ENCODE assay signal across 26 cellular contexts in genomic region chr2:148110184-148110583, GRCh38.
DNase-seq lines count a peak whose midpoint lies in the region; ATAC-seq, FAIRE-seq and TF ChIP-seq lines count a peak whose summit lies in the region.
"Had no signal": no experiment of that assay in that cellular context is flagged by ENCODE, and none has a peak within 500 bp of the region (broad histone marks: within the 10 kb centered on the region; RNA-seq: fewer than 3 reads in every experiment).

No MANE protein-coding gene starts in this region.

- peaks cover 4% of the 10 kb centered on the region for H3K9me3 Mint-ChIP-seq in stimulated activated memory B cell treated with anti-CD40 and anti-IgM and Interleukin-4, amounts not matched to agents 10 μg/mL and 1 μg/mL and 100 μg/mL, for 72 hours
- no peaks in the 10 kb centered on the region for H3K9me3 Mint-ChIP-seq in activated CD8-positive, alpha-beta T cell treated with anti-CD3 and anti-CD28 coated beads for 36 hours
- H3K9me3 Mint-ChIP-seq: activated CD4-positive, alpha-beta T cell treated with anti-CD3 and anti-CD28 coated beads, Interleukin-2, amount 10 ng/mL, durations not matched to agents 24 days and 14 days; activated T-cell treated with anti-CD3 and anti-CD28 coated beads, Interleukin-2, amount 50 U/mL, for 72 hours; H9; nephron progenitor cell had no signal

- FAIRE-seq in GM18507 (lab: Jason Lieb, UNC), result peak; percentile 50
- FAIRE-seq: HepG2 had no signal

- intact Hi-C loops in activated CD8-positive, alpha-beta T cell treated with anti-CD3 and anti-CD28 coated beads for 36 hours (cut with micrococcal nuclease), result no loop called here
- intact Hi-C loops in lower leg skin (cut with DNase I; ENCODE audit: low total_unique reads), result no loop called here

- peak; percentile 82 for ATAC-seq in GM21576 (IDR thresholded peaks at IDR 0.05; ENCODE audit: unreplicated experiment)
- peak; percentile 58 for ATAC-seq in HG03066 (IDR thresholded peaks at IDR 0.05; ENCODE audit: low read depth, unreplicated experiment)
- no peak for ATAC-seq in stimulated activated memory B cell treated with anti-CD40 and anti-IgM and Interleukin-4, amounts not matched to agents 10 μg/mL and 1 μg/mL and 100 μg/mL, for 72 hours
- no peak for ATAC-seq in activated CD8-positive, alpha-beta T cell treated with anti-CD3 and anti-CD28 coated beads for 36 hours
- ATAC-seq: activated CD8-positive, alpha-beta memory T cell treated with anti-CD3 and anti-CD28 coated beads, Interleukin-2, amount 10 ng/mL, durations not matched to agents 7 days and 5 days; activated T-cell treated with anti-CD3 and anti-CD28 coated beads, Interleukin-2, amount 50 U/mL, for 72 hours; HepG2; stimulated activated naive CD8-positive, alpha-beta T cell treated with anti-CD3 and anti-CD28 coated beads, Interleukin-15, Interleukin-2, amounts not matched to agents 100 U/mL and 50 U/mL, for 24 hours had no signal

- no peak for TF ChIP-seq CTCF in activated CD8-positive, alpha-beta T cell treated with anti-CD3 and anti-CD28 coated beads for 36 hours (IDR thresholded peaks at IDR 0.05)
- TF ChIP-seq CTCF in lower leg skin (IDR thresholded peaks at IDR 0.05), result no peak

- H3K4me1 Mint-ChIP-seq in stimulated activated memory B cell treated with anti-CD40 and anti-IgM and Interleukin-4, amounts not matched to agents 10 μg/mL and 1 μg/mL and 100 μg/mL, for 72 hours, result peaks cover 16% of the 10 kb centered on the region
- H3K4me1 Mint-ChIP-seq in activated CD8-positive, alpha-beta T cell treated with anti-CD3 and anti-CD28 coated beads for 36 hours (ENCODE audit: low read depth), result peaks cover 11% of the 10 kb centered on the region
- H3K4me1 Mint-ChIP-seq: H9 had no signal

- H3K36me3 Mint-ChIP-seq in stimulated activated memory B cell treated with anti-CD40 and anti-IgM and Interleukin-4, amounts not matched to agents 10 μg/mL and 1 μg/mL and 100 μg/mL, for 72 hours, result peaks cover 28% of the 10 kb centered on the region
- peaks cover 5% of the 10 kb centered on the region for H3K36me3 Mint-ChIP-seq in activated CD8-positive, alpha-beta T cell treated with anti-CD3 and anti-CD28 coated beads for 36 hours (ENCODE audit: low read depth)

- POLR2A ChIA-PET in activated CD8-positive, alpha-beta T cell treated with anti-CD3 and anti-CD28 coated beads for 36 hours (lab: Charles Lee), result no interaction called here

- H3K4me3 ChIP-seq in lower leg skin (ENCODE audit: low read depth, poor library complexity, severe bottlenecking), result no peak overlapping the region
- H3K4me3 ChIP-seq: testis had no signal

- no peak for TF ChIP-seq POLR2A in lower leg skin (IDR thresholded peaks at IDR 0.05)

- H3K27ac Mint-ChIP-seq in stimulated activated memory B cell treated with anti-CD40 and anti-IgM and Interleukin-4, amounts not matched to agents 10 μg/mL and 1 μg/mL and 100 μg/mL, for 72 hours, result peak overlapping the region; percentile 10
- H3K27ac Mint-ChIP-seq in activated CD8-positive, alpha-beta T cell treated with anti-CD3 and anti-CD28 coated beads for 36 hours, result no peak overlapping the region
- H3K27ac Mint-ChIP-seq: activated CD4-positive, alpha-beta T cell treated with anti-CD3 and anti-CD28 coated beads, Interleukin-2, amount 10 ng/mL, durations not matched to agents 24 days and 14 days; activated CD8-positive, alpha-beta memory T cell treated with anti-CD3 and anti-CD28 coated beads, Interleukin-2, amount 10 ng/mL, durations not matched to agents 7 days and 5 days; activated T-cell treated with anti-CD3 and anti-CD28 coated beads, Interleukin-2, amount 50 U/mL, for 72 hours; CD14-positive monocyte; nephron progenitor cell had no signal

- DNase-seq in GM18507 (ENCODE audit: extremely low spot score, insufficient read length, low read depth) (no peak), lower leg skin (ENCODE audit: low spot score in 2 of 2) (no peak)
- DNase-seq in activated CD8-positive, alpha-beta T cell treated with anti-CD3 and anti-CD28 coated beads for 36 hours, result no peak
- no peak for DNase-seq in activated T-cell treated with anti-CD3 and anti-CD28 coated beads, Interleukin-2, amount 50 U/mL, for 1 hour
- DNase-seq: activated CD4-positive, alpha-beta T cell treated with anti-CD3 and anti-CD28 coated beads, Interleukin-2, amount 10 ng/mL, durations not matched to agents 24 days and 14 days; activated CD8-positive, alpha-beta memory T cell treated with anti-CD3 and anti-CD28 coated beads, Interleukin-2, amount 10 ng/mL, durations not matched to agents 7 days and 5 days; activated naive CD4-positive, alpha-beta T cell treated with Interleukin-2 at 50 U/mL for 16 hours; activated T-cell treated with anti-CD3 and anti-CD28 coated beads, Interleukin-2, amount 50 U/mL, for 72 hours; brain microvascular endothelial cell; H9; NCI-H1092; NCI-H1694 treated with DMSO at 0.1 percent for 48 hours; NCI-H2171 treated with DMSO at 0.1 percent for 48 hours; NCI-H524; nephron progenitor cell; NK-92 treated with Interleukin-12 subunit alpha and Interleukin-12 subunit beta, amount 100 ng/mL, for 24 hours; SHP77; stimulated activated naive CD8-positive, alpha-beta T cell treated with anti-CD3 and anti-CD28 coated beads, Interleukin-15, Interleukin-2, amounts not matched to agents 100 U/mL and 50 U/mL, for 24 hours; T-helper 9 cell; testis; WERI-Rb-1 had no signal

- H3K27me3 Mint-ChIP-seq in stimulated activated memory B cell treated with anti-CD40 and anti-IgM and Interleukin-4, amounts not matched to agents 10 μg/mL and 1 μg/mL and 100 μg/mL, for 72 hours, result no peaks in the 10 kb centered on the region
- no peaks in the 10 kb centered on the region for H3K27me3 Mint-ChIP-seq in activated CD8-positive, alpha-beta T cell treated with anti-CD3 and anti-CD28 coated beads for 36 hours
- H3K27me3 Mint-ChIP-seq: activated CD4-positive, alpha-beta T cell treated with anti-CD3 and anti-CD28 coated beads, Interleukin-2, amount 10 ng/mL, durations not matched to agents 24 days and 14 days; activated CD8-positive, alpha-beta memory T cell treated with anti-CD3 and anti-CD28 coated beads, Interleukin-2, amount 10 ng/mL, durations not matched to agents 7 days and 5 days had no signal

- 79 to 89% methylated on average over 1 of the region's 1 CpG for WGBS in lower leg skin, 2 donors

- H3K4me3 Mint-ChIP-seq in stimulated activated memory B cell treated with anti-CD40 and anti-IgM and Interleukin-4, amounts not matched to agents 10 μg/mL and 1 μg/mL and 100 μg/mL, for 72 hours, result no peak overlapping the region
- H3K4me3 Mint-ChIP-seq in activated CD8-positive, alpha-beta T cell treated with anti-CD3 and anti-CD28 coated beads for 36 hours, result no peak overlapping the region
- H3K4me3 Mint-ChIP-seq: activated CD4-positive, alpha-beta T cell treated with anti-CD3 and anti-CD28 coated beads, Interleukin-2, amount 10 ng/mL, durations not matched to agents 24 days and 14 days; activated CD8-positive, alpha-beta memory T cell treated with anti-CD3 and anti-CD28 coated beads, Interleukin-2, amount 10 ng/mL, durations not matched to agents 7 days and 5 days; activated T-cell treated with anti-CD3 and anti-CD28 coated beads, Interleukin-2, amount 50 U/mL, for 72 hours; CD14-positive monocyte; H9; nephron progenitor cell had no signal

- CTCF ChIA-PET in activated CD8-positive, alpha-beta T cell treated with anti-CD3 and anti-CD28 coated beads for 36 hours (lab: Charles Lee), result interaction anchor here (1.1 kb wide), 1 partner anchor 21 kb away, joined by 3 read pairs; no protein-coding TSS in a partner anchor

Comparison
In these comparisons a context has a peak if more than half of its experiments do, and no peak if none do; other contexts are left out.
1. ATAC-seq: peak in GM21576 (single experiment) and HG03066 (single experiment); none in stimulated activated memory B cell treated with anti-CD40 and anti-IgM and Interleukin-4, amounts not matched to agents 10 μg/mL and 1 μg/mL and 100 μg/mL, for 72 hours (single experiment) and activated CD8-positive, alpha-beta T cell treated with anti-CD3 and anti-CD28 coated beads for 36 hours (single experiment).